In the genomic region with DNA sequence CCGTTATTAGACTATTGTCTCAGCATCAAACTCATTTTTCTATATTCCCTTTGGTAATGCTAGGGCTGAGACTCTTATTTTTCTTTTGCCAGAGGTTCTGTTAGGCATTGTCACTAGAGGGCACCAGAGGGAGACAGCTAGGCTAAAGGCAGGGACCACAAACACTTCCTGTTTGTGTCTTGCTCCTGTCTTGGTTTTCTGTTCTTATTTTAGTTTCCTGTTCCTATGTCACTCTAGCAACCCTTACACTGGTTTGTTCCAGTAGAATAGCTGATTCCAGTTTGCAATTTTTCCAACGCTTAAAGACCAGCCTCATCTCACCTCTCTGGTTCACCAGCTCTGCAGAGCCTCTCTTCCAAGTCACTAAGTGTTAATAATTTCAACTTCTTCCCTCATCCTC, we compare ENCODE assay signal across 8 cellular contexts.
DNase-seq lines count a peak whose midpoint lies in the region; ATAC-seq and TF ChIP-seq lines count a peak whose summit lies in the region.

No MANE protein-coding gene starts in this region.

- H3K27ac ChIP-seq in upper lobe of right lung, result peak overlapping the region; percentile 44

- peak; percentile 87 for TF ChIP-seq CTCF in upper lobe of right lung (IDR thresholded peaks at IDR 0.05)

- intact Hi-C loops in upper lobe of right lung (cut with DNase I), result loop anchor here (2.0 kb wide), 1 partner anchor 285 kb away; no protein-coding TSS in a partner anchor

- peak; percentile 1 for DNase-seq in DMS114 treated with DMSO at 0.1 percent for 48 hours (lab: John Stamatoyannopoulos, UW; ENCODE audit: unreplicated experiment)
- DNase-seq in NCI-H460 (ENCODE audit: extremely low read depth, low read depth), result peak; percentile 50
- peak; percentile 62 for DNase-seq in activated CD4-positive, alpha-beta memory T cell treated with anti-CD3 and anti-CD28 coated beads, Interleukin-2, amount 10 ng/mL, durations not matched to agents 7 days and 5 days
- peak; percentile 67 to 81 for DNase-seq in erythroblast (lab: John Stamatoyannopoulos, UW)
- peak; percentile 64 for DNase-seq in natural killer cell treated with Interleukin-12 subunit alpha and Interleukin-12 subunit beta and Interleukin-15 and Interleukin-18, amount 100 ng/mL, for 72 hours (ENCODE audit: low spot score)
- DNase-seq in upper lobe of right lung, result no peak

- no peaks in the 10 kb centered on the region for H3K9me3 Mint-ChIP-seq in activated CD4-positive, alpha-beta memory T cell treated with anti-CD3 and anti-CD28 coated beads, Interleukin-2, amount 10 ng/mL, durations not matched to agents 7 days and 5 days
- H3K9me3 Mint-ChIP-seq in natural killer cell treated with Interleukin-12 subunit alpha and Interleukin-12 subunit beta and Interleukin-15 and Interleukin-18, amount 100 ng/mL, for 72 hours, result no peaks in the 10 kb centered on the region

- TF ChIP-seq POLR2A in erythroblast (IDR thresholded peaks at IDR 0.05; ENCODE audit: low read length), result no peak

- ATAC-seq in GM19463 (IDR thresholded peaks at IDR 0.05; ENCODE audit: unreplicated experiment) (peak; percentile 98), HG03460 (IDR thresholded peaks at IDR 0.05; ENCODE audit: unreplicated experiment) (peak; percentile 99), upper lobe of right lung (peak; percentile 96)
- peak; percentile 76 for ATAC-seq in natural killer cell treated with Interleukin-12 subunit alpha and Interleukin-12 subunit beta and Interleukin-15 and Interleukin-18, amount 100 ng/mL, for 72 hours

- H3K4me1 ChIP-seq in upper lobe of right lung, result no peaks in the 10 kb centered on the region

- H3K27me3 ChIP-seq in upper lobe of right lung, result no peaks in the 10 kb centered on the region

- CTCF ChIA-PET in activated CD4-positive, alpha-beta memory T cell treated with anti-CD3 and anti-CD28 coated beads, Interleukin-2, amount 10 ng/mL, durations not matched to agents 7 days and 5 days (lab: Charles Lee), result interaction anchor here (0.7 to 3.6 kb wide), 18 partner anchors 9 to 1040 kb away, joined by 3 to 23 read pairs (median 3); no protein-coding TSS in a partner anchor

- H3K9me3 ChIP-seq in upper lobe of right lung, result no peaks in the 10 kb centered on the region

- H3K4me1 Mint-ChIP-seq in activated CD4-positive, alpha-beta memory T cell treated with anti-CD3 and anti-CD28 coated beads, Interleukin-2, amount 10 ng/mL, durations not matched to agents 7 days and 5 days, result no peaks in the 10 kb centered on the region
- no peaks in the 10 kb centered on the region for H3K4me1 Mint-ChIP-seq in natural killer cell treated with Interleukin-12 subunit alpha and Interleukin-12 subunit beta and Interleukin-15 and Interleukin-18, amount 100 ng/mL, for 72 hours (ENCODE audit: low read depth in 2 of 2)

- POLR2A ChIA-PET in activated CD4-positive, alpha-beta memory T cell treated with anti-CD3 and anti-CD28 coated beads, Interleukin-2, amount 10 ng/mL, durations not matched to agents 7 days and 5 days (lab: Charles Lee), result interaction anchor here (0.9 kb wide), 1 partner anchor 1036 kb away, joined by 4 read pairs; no protein-coding TSS in a partner anchor

- H3K27ac Mint-ChIP-seq in activated CD4-positive, alpha-beta memory T cell treated with anti-CD3 and anti-CD28 coated beads, Interleukin-2, amount 10 ng/mL, durations not matched to agents 7 days and 5 days, result no peak overlapping the region
- H3K27ac Mint-ChIP-seq in natural killer cell treated with Interleukin-12 subunit alpha and Interleukin-12 subunit beta and Interleukin-15 and Interleukin-18, amount 100 ng/mL, for 72 hours, result no peak overlapping the region

- H3K4me3 ChIP-seq in upper lobe of right lung, result no peak overlapping the region

- no peaks in the 10 kb centered on the region for H3K36me3 ChIP-seq in upper lobe of right lung

- H3K27me3 Mint-ChIP-seq in activated CD4-positive, alpha-beta memory T cell treated with anti-CD3 and anti-CD28 coated beads, Interleukin-2, amount 10 ng/mL, durations not matched to agents 7 days and 5 days, result peaks cover 18% of the 10 kb centered on the region
- H3K27me3 Mint-ChIP-seq in natural killer cell treated with Interleukin-12 subunit alpha and Interleukin-12 subunit beta and Interleukin-15 and Interleukin-18, amount 100 ng/mL, for 72 hours, result peaks cover 17 to 20% of the 10 kb centered on the region in 2 donors

- H3K36me3 Mint-ChIP-seq in activated CD4-positive, alpha-beta memory T cell treated with anti-CD3 and anti-CD28 coated beads, Interleukin-2, amount 10 ng/mL, durations not matched to agents 7 days and 5 days (ENCODE audit: low read depth), result no peaks in the 10 kb centered on the region
- no peaks in the 10 kb centered on the region for H3K36me3 Mint-ChIP-seq in natural killer cell treated with Interleukin-12 subunit alpha and Interleukin-12 subunit beta and Interleukin-15 and Interleukin-18, amount 100 ng/mL, for 72 hours

- no peak overlapping the region for H3K4me3 Mint-ChIP-seq in activated CD4-positive, alpha-beta memory T cell treated with anti-CD3 and anti-CD28 coated beads, Interleukin-2, amount 10 ng/mL, durations not matched to agents 7 days and 5 days
- H3K4me3 Mint-ChIP-seq in natural killer cell treated with Interleukin-12 subunit alpha and Interleukin-12 subunit beta and Interleukin-15 and Interleukin-18, amount 100 ng/mL, for 72 hours, result no peak overlapping the region
